8 cellular contexts compared by ENCODE assay signal in genomic region chr2:113541984-113542485, GRCh38. TPM values are rescaled to one million over a fixed set of nuclear protein-coding genes. Genes with fewer than 3 reads are reported as not detected.
DNase-seq lines count a peak whose midpoint lies in the region; ATAC-seq, FAIRE-seq and TF ChIP-seq lines count a peak whose summit lies in the region.
"Not testable (repeated sequence)": the region's sequence is repeated elsewhere in the genome, so short reads cannot be mapped to it uniquely, and the experiment has no call there.

No MANE protein-coding gene starts in this region.

- H3K27ac ChIP-seq in BLaER1 treated with 17β-estradiol and CSF1 and Interleukin-3, amounts not matched to agents 10 nM and 100 nM, result not testable (repeated sequence)

- FAIRE-seq in bronchial epithelial cell (lab: Jason Lieb, UNC), result not testable (repeated sequence)

- intact Hi-C loops in Right ventricle myocardium inferior (cut with DNase I); lower leg skin (cut with DNase I; ENCODE audit: low total_unique reads): not testable (repeated sequence)

- CTCF ChIA-PET in activated CD8-positive, alpha-beta memory T cell treated with anti-CD3 and anti-CD28 coated beads, Interleukin-2, amount 10 ng/mL, durations not matched to agents 7 days and 5 days (lab: Charles Lee), result not testable (repeated sequence)

- in situ Hi-C loops in KBM-7 (cut with MboI; ENCODE audit: low pct_unique_long_range_greater_than_20kb, low sequenced_read_pairs), result not testable (repeated sequence)

- not testable (repeated sequence) for H3K36me3 ChIP-seq in BLaER1 treated with 17β-estradiol and CSF1 and Interleukin-3, amounts not matched to agents 10 nM and 100 nM; bronchial epithelial cell (ENCODE audit: control insufficient read depth, insufficient read depth, low read length)

- H3K9me3 ChIP-seq in BLaER1 treated with 17β-estradiol and CSF1 and Interleukin-3, amounts not matched to agents 10 nM and 100 nM (replicated peaks in 1 of 11), result not testable (repeated sequence)

- H3K4me3 ChIP-seq in BLaER1 treated with 17β-estradiol and CSF1 and Interleukin-3, amounts not matched to agents 10 nM and 100 nM, result peak overlapping the region; percentile 40 to 67 (median 55)
- peak overlapping the region; percentile 9 for H3K4me3 ChIP-seq in bronchial epithelial cell (ENCODE audit: low read depth, low read length)
- H3K4me3 ChIP-seq in lower leg skin (ENCODE audit: low read depth, poor library complexity, severe bottlenecking), result peak overlapping the region; percentile 47

- H3K4me1 ChIP-seq in BLaER1 treated with 17β-estradiol and CSF1 and Interleukin-3, amounts not matched to agents 10 nM and 100 nM, result not testable (repeated sequence)

- not testable (repeated sequence) for H3K4me1 Mint-ChIP-seq in activated CD8-positive, alpha-beta memory T cell treated with anti-CD3 and anti-CD28 coated beads, Interleukin-2, amount 10 ng/mL, durations not matched to agents 7 days and 5 days; osteocyte (ENCODE audit: unreplicated experiment); stimulated activated naive CD8-positive, alpha-beta T cell treated with anti-CD3 and anti-CD28 coated beads, Interleukin-15, amount 100 ng/mL, for 72 hours

- peak overlapping the region in 3 of 11 experiments; percentile 31 to 62 (median 62); a peak in 3 of 22 replicates for H3K9ac ChIP-seq in BLaER1 treated with 17β-estradiol and CSF1 and Interleukin-3, amounts not matched to agents 10 nM and 100 nM

- H4K20me1 ChIP-seq in BLaER1 treated with 17β-estradiol and CSF1 and Interleukin-3, amounts not matched to agents 10 nM and 100 nM, result not testable (repeated sequence)

- peak overlapping the region; percentile 76 to 95 (median 81) for H3K4me2 ChIP-seq in BLaER1 treated with 17β-estradiol and CSF1 and Interleukin-3, amounts not matched to agents 10 nM and 100 nM

- H3K27me3 ChIP-seq in BLaER1 treated with 17β-estradiol and CSF1 and Interleukin-3, amounts not matched to agents 10 nM and 100 nM, result peaks cover 15 to 34% (median 31%) of the 10 kb centered on the region in 11 experiments
- not testable (repeated sequence) for H3K27me3 ChIP-seq in bronchial epithelial cell (ENCODE audit: control insufficient read depth, insufficient read depth, low read length)

- not testable (repeated sequence) for H3K9me3 Mint-ChIP-seq in activated CD8-positive, alpha-beta memory T cell treated with anti-CD3 and anti-CD28 coated beads, Interleukin-2, amount 10 ng/mL, durations not matched to agents 7 days and 5 days (ENCODE audit: low read depth); osteocyte (ENCODE audit: unreplicated experiment); stimulated activated naive CD8-positive, alpha-beta T cell treated with anti-CD3 and anti-CD28 coated beads, Interleukin-15, amount 100 ng/mL, for 72 hours

- not testable (repeated sequence) for H3K27ac Mint-ChIP-seq in activated CD8-positive, alpha-beta memory T cell treated with anti-CD3 and anti-CD28 coated beads, Interleukin-2, amount 10 ng/mL, durations not matched to agents 7 days and 5 days; osteocyte (ENCODE audit: unreplicated experiment)
- peak overlapping the region in 1 of 2 donors; percentile 60 for H3K27ac Mint-ChIP-seq in stimulated activated naive CD8-positive, alpha-beta T cell treated with anti-CD3 and anti-CD28 coated beads, Interleukin-15, amount 100 ng/mL, for 72 hours

- DNase-seq in KBM-7 (peak; percentile 3), Right ventricle myocardium inferior (ENCODE audit: missing footprints) (peak; percentile 39)
- not testable (repeated sequence) for DNase-seq in activated CD8-positive, alpha-beta memory T cell treated with anti-CD3 and anti-CD28 coated beads, Interleukin-2, amount 10 ng/mL, durations not matched to agents 7 days and 5 days; bronchial epithelial cell (ENCODE audit: low read depth); lower leg skin (ENCODE audit: low spot score in 2 of 2); osteocyte (ENCODE audit: extremely low spot score, unreplicated experiment)
- peak in 1 of 2 donors; percentile 11 for DNase-seq in stimulated activated naive CD8-positive, alpha-beta T cell treated with anti-CD3 and anti-CD28 coated beads, Interleukin-15, amount 100 ng/mL, for 72 hours

- peaks cover 17% of the 10 kb centered on the region for H3K27me3 Mint-ChIP-seq in activated CD8-positive, alpha-beta memory T cell treated with anti-CD3 and anti-CD28 coated beads, Interleukin-2, amount 10 ng/mL, durations not matched to agents 7 days and 5 days
- peaks cover 13% of the 10 kb centered on the region for H3K27me3 Mint-ChIP-seq in osteocyte (ENCODE audit: unreplicated experiment)
- H3K27me3 Mint-ChIP-seq in stimulated activated naive CD8-positive, alpha-beta T cell treated with anti-CD3 and anti-CD28 coated beads, Interleukin-15, amount 100 ng/mL, for 72 hours, result peaks cover 19% of the 10 kb centered on the region

- TF ChIP-seq CTCF in bronchial epithelial cell (IDR thresholded peaks at IDR 0.05; ENCODE audit: insufficient read depth, low read length, severe bottlenecking); lower leg skin (IDR thresholded peaks at IDR 0.05); osteocyte (IDR thresholded peaks at IDR 0.05): not testable (repeated sequence)

- H3K4me3 Mint-ChIP-seq in activated CD8-positive, alpha-beta memory T cell treated with anti-CD3 and anti-CD28 coated beads, Interleukin-2, amount 10 ng/mL, durations not matched to agents 7 days and 5 days, result peak overlapping the region; percentile 70
- H3K4me3 Mint-ChIP-seq in osteocyte (ENCODE audit: unreplicated experiment), result peak overlapping the region; percentile 55
- peak overlapping the region; percentile 81 to 89 for H3K4me3 Mint-ChIP-seq in stimulated activated naive CD8-positive, alpha-beta T cell treated with anti-CD3 and anti-CD28 coated beads, Interleukin-15, amount 100 ng/mL, for 72 hours

- H3K36me3 Mint-ChIP-seq in activated CD8-positive, alpha-beta memory T cell treated with anti-CD3 and anti-CD28 coated beads, Interleukin-2, amount 10 ng/mL, durations not matched to agents 7 days and 5 days; osteocyte (ENCODE audit: unreplicated experiment): not testable (repeated sequence)

- 1% methylated on average over 41 of the region's 63 CpGs; no CpG with 5 or more reads in 1 of the 2 donors for WGBS in lower leg skin, 2 donors

- peak; percentile 54 for ATAC-seq in activated CD8-positive, alpha-beta memory T cell treated with anti-CD3 and anti-CD28 coated beads, Interleukin-2, amount 10 ng/mL, durations not matched to agents 7 days and 5 days
- ATAC-seq in Right ventricle myocardium inferior, result peak; percentile 54
- ATAC-seq in stimulated activated naive CD8-positive, alpha-beta T cell treated with anti-CD3 and anti-CD28 coated beads, Interleukin-15, amount 100 ng/mL, for 72 hours, result peak; percentile 60

- not testable (repeated sequence) for TF ChIP-seq POLR2A in lower leg skin (IDR thresholded peaks at IDR 0.05)

RNA-seq across cellular contexts. Expression of gene FOXD4L1, which starts 43.6 kb away (rescaled TPM):
- under 1 TPM; 0.23 to 0.47 TPM for total RNA-seq in activated CD8-positive, alpha-beta memory T cell treated with anti-CD3 and anti-CD28 coated beads, Interleukin-2, amount 10 ng/mL, durations not matched to agents 7 days and 5 days
- total RNA-seq in bronchial epithelial cell (0.13 and 0.26 TPM in 2 replicates), Right ventricle myocardium inferior (not detected), lower leg skin (not detected), osteocyte (0.18 and 0.21 TPM in 2 replicates)
